13 cellular contexts compared by ENCODE assay signal in genomic region chr18:54129448-54130134, GRCh38.
DNase-seq lines count a peak whose midpoint lies in the region; ATAC-seq and TF ChIP-seq lines count a peak whose summit lies in the region.
"Had no signal": no experiment of that assay in that cellular context is flagged by ENCODE, and none has a peak within 500 bp of the region (broad histone marks: within the 10 kb centered on the region; RNA-seq: fewer than 3 reads in every experiment).

No MANE protein-coding gene starts in this region.

- CTCF ChIA-PET in CD4-positive, alpha-beta T cell (lab: Charles Lee), result no interaction called here

- H3K4me3 Mint-ChIP-seq in CD4-positive, alpha-beta T cell, result no peak overlapping the region

- DNase-seq in CD4-positive, alpha-beta T cell, result no peak
- DNase-seq in middle frontal gyrus (ENCODE audit: extremely low spot score, low spot score) (no peak), NCI-H128 (lab: John Stamatoyannopoulos, UW; ENCODE audit: unreplicated experiment) (no peak), NCI-H1417 treated with DMSO at 0.1 percent for 48 hours (lab: John Stamatoyannopoulos, UW) (no peak), DMS79 treated with DMSO at 0.1 percent for 48 hours (lab: John Stamatoyannopoulos, UW) (no peak)
- DNase-seq: brain microvascular endothelial cell; midbrain; MV-4-11; NK-92 treated with Interleukin-12 subunit alpha and Interleukin-12 subunit beta, amount 100 ng/mL, for 24 hours; right cardiac atrium had no signal

- peaks cover 8% of the 10 kb centered on the region for H3K4me1 Mint-ChIP-seq in CD4-positive, alpha-beta T cell (ENCODE audit: low read depth)

- H3K27me3 Mint-ChIP-seq in CD4-positive, alpha-beta T cell, result no peaks in the 10 kb centered on the region

- no peaks in the 10 kb centered on the region for H3K9me3 ChIP-seq in CD4-positive, alpha-beta T cell (ENCODE audit: control insufficient read depth, low read length)

- H3K27ac Mint-ChIP-seq in CD4-positive, alpha-beta T cell, result no peak overlapping the region

- no peaks in the 10 kb centered on the region for H3K27me3 ChIP-seq in CD4-positive, alpha-beta T cell (ENCODE audit: control insufficient read depth, insufficient read depth, low read length)
- H3K27me3 ChIP-seq: brain microvascular endothelial cell had no signal

- no peak for TF ChIP-seq CTCF in CD4-positive, alpha-beta T cell (IDR thresholded peaks at IDR 0.05)

- POLR2A ChIA-PET in CD4-positive, alpha-beta T cell (lab: Charles Lee), result no interaction called here

- intact Hi-C loops in CD4-positive, alpha-beta T cell (cut with DNase I, micrococcal nuclease), result no loop called here

- no peaks in the 10 kb centered on the region for H3K36me3 Mint-ChIP-seq in CD4-positive, alpha-beta T cell (ENCODE audit: low read depth)

- no peaks in the 10 kb centered on the region for H3K9me3 Mint-ChIP-seq in CD4-positive, alpha-beta T cell

- peak; percentile 41 for ATAC-seq in CD4-positive, alpha-beta T cell (ENCODE audit: poor library complexity)
- ATAC-seq in GM18519 (IDR thresholded peaks at IDR 0.05; ENCODE audit: low FRiP score, unreplicated experiment) (peak; percentile 70), GM21825 (IDR thresholded peaks at IDR 0.05; ENCODE audit: unreplicated experiment) (peak; percentile 90), HG03575 (IDR thresholded peaks at IDR 0.05; ENCODE audit: extremely low read depth, insufficient number of reproducible peaks, low FRiP score, unreplicated experiment) (peak; percentile 76)
- ATAC-seq: right cardiac atrium had no signal

- no peak overlapping the region for H3K27ac ChIP-seq in CD4-positive, alpha-beta T cell (ENCODE audit: low read depth, low read length)
- H3K27ac ChIP-seq: brain microvascular endothelial cell had no signal
